ENCODE assay signal across 1 cellular context in genomic region chr5:107631805-107632362, GRCh38.
TF ChIP-seq lines count a peak whose summit lies in the region.

No MANE protein-coding gene starts in this region.

TF ChIP-seq in IMR-90, 13 proteins besides CTCF, POLR2A, EP300 and RAD21:
- TF ChIP-seq RCOR1 (IDR thresholded peaks at IDR 0.05; ENCODE audit: insufficient replicate concordance, low read length) = no peak
- TF ChIP-seq CEBPB (IDR thresholded peaks at IDR 0.05; ENCODE audit: low read depth, low read length) = no peak
- TF ChIP-seq SMC3 (IDR thresholded peaks at IDR 0.05; ENCODE audit: low read depth, low read length) = no peak
- TF ChIP-seq NFE2L2 (IDR thresholded peaks at IDR 0.05; ENCODE audit: low read depth, low read length) = no peak
- no peak for TF ChIP-seq FOS (IDR thresholded peaks at IDR 0.05; ENCODE audit: low read depth, low read length)
- no peak for TF ChIP-seq BHLHE40 (IDR thresholded peaks at IDR 0.05; ENCODE audit: low read depth, low read length)
- no peak for TF ChIP-seq CHD1 (IDR thresholded peaks at IDR 0.05; ENCODE audit: low read depth, low read length)
- TF ChIP-seq MXI1 (IDR thresholded peaks at IDR 0.05; ENCODE audit: borderline replicate concordance, low read depth, low read length) = no peak
- TF ChIP-seq ELK1 (IDR thresholded peaks at IDR 0.05; ENCODE audit: borderline replicate concordance, low read depth, low read length) = no peak
- TF ChIP-seq MAZ (IDR thresholded peaks at IDR 0.05; ENCODE audit: borderline replicate concordance, low read depth, low read length) = no peak
- no peak for TF ChIP-seq MAFK (IDR thresholded peaks at IDR 0.05; ENCODE audit: low read depth, low read length)
- TF ChIP-seq USF2 (IDR thresholded peaks at IDR 0.05; ENCODE audit: low read depth, low read length) = no peak
- no peak for TF ChIP-seq RFX5 (IDR thresholded peaks at IDR 0.05; ENCODE audit: low read depth, low read length)
